In genomic region chr15:62897634-62898033, GRCh38 we compare ENCODE assay signal across 19 cellular contexts.
DNase-seq lines count a peak whose midpoint lies in the region; ATAC-seq, FAIRE-seq and TF ChIP-seq lines count a peak whose summit lies in the region.
"Had no signal": no experiment of that assay in that cellular context is flagged by ENCODE, and none has a peak within 500 bp of the region (broad histone marks: within the 10 kb centered on the region; RNA-seq: fewer than 3 reads in every experiment).

No MANE protein-coding gene starts in this region.

- peaks cover 65% of the 10 kb centered on the region for H3K4me1 Mint-ChIP-seq in HFFc6 (ENCODE audit: low read depth)

- H3K36me3 ChIP-seq in breast epithelium (no peaks in the 10 kb centered on the region), keratinocyte (ENCODE audit: control insufficient read depth in 2 of 2, extremely low read depth in 1 of 2, insufficient read depth in 2 of 2, low read length in 2 of 2) (no peaks in the 10 kb centered on the region), skeletal muscle tissue (ENCODE audit: control insufficient read depth in 3 of 3, insufficient read depth in 3 of 3, low read length in 3 of 3) (no peaks in the 10 kb centered on the region)
- H3K36me3 ChIP-seq: BLaER1, lower lobe of right lung had no signal

- DNase-seq in HFFc6 (no peak), breast epithelium (ENCODE audit: low spot score in 2 of 2) (no peak), keratinocyte (ENCODE audit: low read depth, low spot score) (no peak)
- DNase-seq: activated CD8-positive, alpha-beta T cell treated with anti-CD3 and anti-CD28 coated beads for 36 hours; activated effector memory CD4-positive, alpha-beta T cell treated with Interleukin-2 at 50 U/mL for 16 hours; erythroblast; NCI-H2029 treated with DMSO at 0.1 percent for 48 hours; NCI-H748 treated with DMSO at 0.1 percent for 48 hours; stimulated activated CD4-positive, alpha-beta T cell treated with anti-CD3 and anti-CD28 coated beads, Interleukin-1b, Interleukin-23, amount 100 ng/mL, for 48 hours had no signal

- dilution Hi-C loops in keratinocyte (cut with MboI; ENCODE audit: extremely low pct_ligation_motif_present, low sequenced_read_pairs), result no loop called here

- intact Hi-C loops in breast epithelium (cut with DNase I; ENCODE audit: low total_unique reads), result loop anchor here (5.0 kb wide), 1 partner anchor 45 kb away; no protein-coding TSS in a partner anchor

- TF ChIP-seq CTCF in HFFc6 (IDR thresholded peaks at IDR 0.05) (no peak), breast epithelium (IDR thresholded peaks at IDR 0.05) (no peak), keratinocyte (optimal IDR thresholded peaks at IDR 0.05 in 1 of 3, IDR thresholded peaks at IDR 0.05 in 1 of 3, conservative IDR thresholded peaks at IDR 0.05 in 1 of 3; ENCODE audit: extremely low read depth in 1 of 3, insufficient read depth in 2 of 3, low read length in 3 of 3) (no peak)

- FAIRE-seq in keratinocyte (lab: Jason Lieb, UNC), result no peak
- FAIRE-seq: GM12892 had no signal

- H3K4me1 ChIP-seq in breast epithelium (peaks cover 4 to 22% of the 10 kb centered on the region in 2 donors), keratinocyte (ENCODE audit: control insufficient read depth, extremely low read depth, insufficient read depth, low read length) (peaks cover 46% of the 10 kb centered on the region), skeletal muscle tissue (ENCODE audit: control insufficient read depth in 3 of 3, insufficient read depth in 3 of 3, low read length in 3 of 3) (peaks cover 32 to 44% (median 42%) of the 10 kb centered on the region in 3 donors)

- peak overlapping the region; percentile 92 for H3K27ac Mint-ChIP-seq in HFFc6
- H3K27ac Mint-ChIP-seq: activated CD8-positive, alpha-beta T cell treated with anti-CD3 and anti-CD28 coated beads for 36 hours had no signal

- no peaks in the 10 kb centered on the region for H3K9me3 Mint-ChIP-seq in HFFc6
- H3K9me3 Mint-ChIP-seq: activated CD8-positive, alpha-beta T cell treated with anti-CD3 and anti-CD28 coated beads for 36 hours had no signal

- 0 out of 2 replicates have a peak, but pooled peaks cover 4% of the 10 kb centered on the region for H3K36me3 Mint-ChIP-seq in HFFc6 (ENCODE audit: low read depth)

- H3K4me3 Mint-ChIP-seq in HFFc6, result peak overlapping the region; percentile 62
- H3K4me3 Mint-ChIP-seq: activated CD8-positive, alpha-beta T cell treated with anti-CD3 and anti-CD28 coated beads for 36 hours had no signal

- peak overlapping the region; percentile 97 to 98 for H3K27ac ChIP-seq in breast epithelium
- peak overlapping the region; percentile 100 for H3K27ac ChIP-seq in keratinocyte (ENCODE audit: control insufficient read depth, insufficient read depth, low read length)
- H3K27ac ChIP-seq in skeletal muscle tissue (ENCODE audit: low read depth, low read length), result peak overlapping the region; percentile 71
- H3K27ac ChIP-seq: BLaER1, HL-60, lower lobe of right lung, parathyroid adenoma had no signal

- no peak for ATAC-seq in GM18519 (IDR thresholded peaks at IDR 0.05; ENCODE audit: low FRiP score, unreplicated experiment)
- ATAC-seq in HG02759 (IDR thresholded peaks at IDR 0.05; ENCODE audit: unreplicated experiment), result no peak
- ATAC-seq in GM21381 (IDR thresholded peaks at IDR 0.05; ENCODE audit: unreplicated experiment), result no peak
- no peak for ATAC-seq in HG02763 (IDR thresholded peaks at IDR 0.05; ENCODE audit: unreplicated experiment)
- ATAC-seq: activated CD8-positive, alpha-beta T cell treated with anti-CD3 and anti-CD28 coated beads for 36 hours had no signal

- H3K27me3 Mint-ChIP-seq in HFFc6 (ENCODE audit: insufficient read depth), result no peaks in the 10 kb centered on the region

- H3K9ac ChIP-seq in keratinocyte (ENCODE audit: control insufficient read depth, extremely low read depth, insufficient read depth, low read length) (peak overlapping the region; percentile 96), skeletal muscle tissue (ENCODE audit: low read depth in 1 of 3, low read length in 3 of 3) (peak overlapping the region in 2 of 3 donors; percentile 0 to 23)
- H3K9ac ChIP-seq: BLaER1, parathyroid adenoma had no signal

- H3K27me3 ChIP-seq in breast epithelium (no peaks in the 10 kb centered on the region), keratinocyte (ENCODE audit: control insufficient read depth, extremely low read depth, insufficient read depth, low read length) (no peaks in the 10 kb centered on the region), skeletal muscle tissue (ENCODE audit: control insufficient read depth in 3 of 3, insufficient read depth in 3 of 3, low read length in 3 of 3) (no peaks in the 10 kb centered on the region)
- H3K27me3 ChIP-seq: BLaER1 had no signal

- H3K79me2 ChIP-seq in keratinocyte (ENCODE audit: control insufficient read depth, insufficient read depth, low read length), result no peaks in the 10 kb centered on the region
- H3K79me2 ChIP-seq: parathyroid adenoma had no signal

- TF ChIP-seq POLR2A in breast epithelium (IDR thresholded peaks at IDR 0.05), result no peak

- no peak overlapping the region for H2AFZ ChIP-seq in keratinocyte (ENCODE audit: control insufficient read depth, low read length)

- no peaks in the 10 kb centered on the region for H4K20me1 ChIP-seq in keratinocyte (ENCODE audit: control insufficient read depth, extremely low read depth, insufficient read depth, low read length)
- H4K20me1 ChIP-seq: BLaER1 had no signal

- no peaks in the 10 kb centered on the region for H3K9me3 ChIP-seq in breast epithelium
- H3K9me3 ChIP-seq in keratinocyte (ENCODE audit: control insufficient read depth, low read depth, low read length), result no peaks in the 10 kb centered on the region
- H3K9me3 ChIP-seq in skeletal muscle tissue (ENCODE audit: control insufficient read depth in 3 of 3, low read length in 3 of 3), result no peaks in the 10 kb centered on the region
- H3K9me3 ChIP-seq: BLaER1, lower lobe of right lung had no signal

- peak overlapping the region; percentile 66 for H3K4me2 ChIP-seq in keratinocyte (ENCODE audit: control insufficient read depth, extremely low read depth, insufficient read depth, low read depth, low read length)
- H3K4me2 ChIP-seq: BLaER1 had no signal

- H3K9me1 ChIP-seq in keratinocyte (ENCODE audit: control insufficient read depth, extremely low read depth, insufficient read depth, low read length), result no peaks in the 10 kb centered on the region

- no peak overlapping the region for H3K4me3 ChIP-seq in breast epithelium
- H3K4me3 ChIP-seq in keratinocyte (ENCODE audit: control insufficient read depth in 2 of 3, extremely low read depth in 1 of 3, insufficient read depth in 2 of 3, low read depth in 1 of 3, low read length in 3 of 3), result peak overlapping the region in 1 of 3 experiments; percentile 8
- no peak overlapping the region for H3K4me3 ChIP-seq in skeletal muscle tissue (ENCODE audit: low read length in 3 of 3)
- H3K4me3 ChIP-seq: BLaER1, lower lobe of right lung had no signal
